In genomic region chr17:56260421-56260820, GRCh38 we compare ENCODE assay signal across 22 cellular contexts.
"Had no signal": no experiment of that assay in that cellular context is flagged by ENCODE, and none has a peak within 500 bp of the region (broad histone marks: within the 10 kb centered on the region; RNA-seq: fewer than 3 reads in every experiment).

No MANE protein-coding gene starts in this region.

- H3K4me1 Mint-ChIP-seq: activated CD4-positive, alpha-beta T cell treated with anti-CD3 and anti-CD28 coated beads, Interleukin-2, amount 10 ng/mL, durations not matched to agents 24 days and 14 days; activated naive CD8-positive, alpha-beta T cell treated with anti-CD3 and anti-CD28 coated beads, Interleukin-2, amount 10 ng/mL, durations not matched to agents 7 days and 5 days; activated T-helper 17 cell treated with anti-CD3 and anti-CD28 coated beads, Interleukin-2, amount 50 U/mL, for 72 hours; endodermal cell; immature natural killer cell; memory B cell; naive thymus-derived CD4-positive, alpha-beta T cell; stimulated activated naive CD8-positive, alpha-beta T cell treated with anti-CD3 and anti-CD28 coated beads, Interleukin-15, amount 100 ng/mL, for 72 hours had no signal

- H3K27ac Mint-ChIP-seq: activated CD4-positive, alpha-beta T cell treated with anti-CD3 and anti-CD28 coated beads, Interleukin-2, amount 10 ng/mL, durations not matched to agents 24 days and 14 days; activated CD8-positive, alpha-beta T cell treated with anti-CD3 and anti-CD28 coated beads for 36 hours; activated naive CD8-positive, alpha-beta T cell treated with anti-CD3 and anti-CD28 coated beads, Interleukin-2, amount 10 ng/mL, durations not matched to agents 7 days and 5 days; activated T-helper 17 cell treated with anti-CD3 and anti-CD28 coated beads, Interleukin-2, amount 50 U/mL, for 72 hours; brain; endodermal cell; immature natural killer cell; memory B cell; naive thymus-derived CD4-positive, alpha-beta T cell; stimulated activated naive CD8-positive, alpha-beta T cell treated with anti-CD3 and anti-CD28 coated beads, Interleukin-15, amount 100 ng/mL, for 72 hours had no signal

- H3K27ac ChIP-seq: epithelial cell of prostate, pancreas, right lobe of liver, testis, upper lobe of left lung had no signal

- H3K4me2 ChIP-seq: smooth muscle cell had no signal

- H3K4me1 ChIP-seq: pancreas, right lobe of liver, testis, upper lobe of left lung had no signal

- H3K9me3 Mint-ChIP-seq: activated CD4-positive, alpha-beta T cell treated with anti-CD3 and anti-CD28 coated beads, Interleukin-2, amount 10 ng/mL, durations not matched to agents 24 days and 14 days; activated CD8-positive, alpha-beta T cell treated with anti-CD3 and anti-CD28 coated beads for 36 hours; activated naive CD8-positive, alpha-beta T cell treated with anti-CD3 and anti-CD28 coated beads, Interleukin-2, amount 10 ng/mL, durations not matched to agents 7 days and 5 days; activated T-helper 17 cell treated with anti-CD3 and anti-CD28 coated beads, Interleukin-2, amount 50 U/mL, for 72 hours; brain; endodermal cell; immature natural killer cell; naive thymus-derived CD4-positive, alpha-beta T cell; stimulated activated naive CD8-positive, alpha-beta T cell treated with anti-CD3 and anti-CD28 coated beads, Interleukin-15, amount 100 ng/mL, for 72 hours had no signal

- H3K9me3 ChIP-seq: pancreas, right lobe of liver, testis, upper lobe of left lung had no signal

- H3K36me3 ChIP-seq: pancreas, right lobe of liver, upper lobe of left lung had no signal

- H3K27me3 Mint-ChIP-seq: activated CD4-positive, alpha-beta T cell treated with anti-CD3 and anti-CD28 coated beads, Interleukin-2, amount 10 ng/mL, durations not matched to agents 24 days and 14 days; memory B cell; stimulated activated naive CD8-positive, alpha-beta T cell treated with anti-CD3 and anti-CD28 coated beads, Interleukin-15, amount 100 ng/mL, for 72 hours had no signal

- H3K4me3 ChIP-seq: pancreas, right lobe of liver, smooth muscle cell, testis, upper lobe of left lung had no signal

- H3K36me3 Mint-ChIP-seq: activated naive CD8-positive, alpha-beta T cell treated with anti-CD3 and anti-CD28 coated beads, Interleukin-2, amount 10 ng/mL, durations not matched to agents 7 days and 5 days; brain; immature natural killer cell; memory B cell; naive thymus-derived CD4-positive, alpha-beta T cell had no signal

- H3K4me3 Mint-ChIP-seq: activated CD4-positive, alpha-beta T cell treated with anti-CD3 and anti-CD28 coated beads, Interleukin-2, amount 10 ng/mL, durations not matched to agents 24 days and 14 days; activated CD8-positive, alpha-beta T cell treated with anti-CD3 and anti-CD28 coated beads for 36 hours; activated naive CD8-positive, alpha-beta T cell treated with anti-CD3 and anti-CD28 coated beads, Interleukin-2, amount 10 ng/mL, durations not matched to agents 7 days and 5 days; activated T-helper 17 cell treated with anti-CD3 and anti-CD28 coated beads, Interleukin-2, amount 50 U/mL, for 72 hours; brain; endodermal cell; immature natural killer cell; memory B cell; naive thymus-derived CD4-positive, alpha-beta T cell; stimulated activated naive CD8-positive, alpha-beta T cell treated with anti-CD3 and anti-CD28 coated beads, Interleukin-15, amount 100 ng/mL, for 72 hours had no signal

- H3K27me3 ChIP-seq: pancreas, right lobe of liver, testis, upper lobe of left lung had no signal

- DNase-seq: activated CD4-positive, alpha-beta T cell treated with anti-CD3 and anti-CD28 coated beads, Interleukin-2, amount 10 ng/mL, durations not matched to agents 24 days and 14 days; activated CD4-positive, CD25-positive, alpha-beta regulatory T cell; activated CD8-positive, alpha-beta T cell treated with anti-CD3 and anti-CD28 coated beads for 36 hours; activated naive CD4-positive, alpha-beta T cell treated with Interleukin-2 at 50 U/mL for 16 hours; activated naive CD8-positive, alpha-beta T cell treated with anti-CD3 and anti-CD28 coated beads, Interleukin-2, amount 10 ng/mL, durations not matched to agents 7 days and 5 days; activated T-cell treated with anti-CD3 and anti-CD28 coated beads, Interleukin-2, amount 50 U/mL, for 1 hour; caudate nucleus; endodermal cell; immature natural killer cell; naive thymus-derived CD4-positive, alpha-beta T cell; pancreas; right lobe of liver; stimulated activated CD4-positive, alpha-beta T cell treated with anti-CD3 and anti-CD28 coated beads, Interleukin-4, amount 100 ng/mL, for 1 hour; stimulated activated naive CD8-positive, alpha-beta T cell treated with anti-CD3 and anti-CD28 coated beads, Interleukin-15, amount 100 ng/mL, for 72 hours; SW 1271; testis; upper lobe of left lung had no signal
